8 cellular contexts compared by ENCODE assay signal in genomic region chr1:227786673-227787512, GRCh38. TPM values are rescaled to one million over a fixed set of nuclear protein-coding genes. Genes with fewer than 3 reads are reported as not detected.
DNase-seq lines count a peak whose midpoint lies in the region; ATAC-seq and TF ChIP-seq lines count a peak whose summit lies in the region.

No MANE protein-coding gene starts in this region.

- H3K79me2 ChIP-seq in PC-9 (ENCODE audit: low read depth), result no peaks in the 10 kb centered on the region

- no peaks in the 10 kb centered on the region for H3K36me3 Mint-ChIP-seq in neural crest cell (ENCODE audit: low read depth)

- H3K27me3 ChIP-seq in PC-9 (ENCODE audit: insufficient read depth, low read depth), result no peaks in the 10 kb centered on the region

- CTCF ChIA-PET in PC-9 (lab: Charles Lee), result interaction anchor here (0.7 kb wide), 1 partner anchor 19 kb away, joined by 11 read pairs; no protein-coding TSS in a partner anchor

- H3K4me1 Mint-ChIP-seq in neural crest cell, result no peaks in the 10 kb centered on the region

- H3K9me3 Mint-ChIP-seq in neural crest cell, result no peaks in the 10 kb centered on the region

- no peaks in the 10 kb centered on the region for H3K9me2 ChIP-seq in PC-9 (ENCODE audit: insufficient read depth)

- intact Hi-C loops in PC-9 (cut with micrococcal nuclease; ENCODE audit: unreplicated experiment), result loop anchor here (1.0 kb wide), 1 partner anchor 9 kb away; no protein-coding TSS in a partner anchor

- peak overlapping the region; percentile 86 for H3K4me3 Mint-ChIP-seq in neural crest cell

- peak overlapping the region; percentile 57; the same call in 1 of the 2 replicates for H3K4me3 ChIP-seq in PC-9
- peak overlapping the region; percentile 49 for H3K4me3 ChIP-seq in epithelial cell of esophagus (ENCODE audit: low read length)

- no peak overlapping the region for H3K27ac Mint-ChIP-seq in neural crest cell (ENCODE audit: unreplicated experiment)

- no peaks in the 10 kb centered on the region for H3K36me3 ChIP-seq in PC-9 (ENCODE audit: low read depth)

- POLR2A ChIA-PET in PC-9 (lab: Charles Lee; ENCODE audit: unreplicated experiment), result interaction anchor here (1.0 kb wide), 1 partner anchor 161 kb away, joined by 8 read pairs; the partner anchor contains the start of gene WNT9A

- peaks cover 50% of the 10 kb centered on the region for H3K27me3 Mint-ChIP-seq in neural crest cell (ENCODE audit: low read depth)

- BruUV-seq in PC-9 (replicated peaks; lab: Mats Ljungman, UMichigan), result no TSS peak

- peaks cover 6% of the 10 kb centered on the region; the same call in 1 of the 2 replicates for H3K4me1 ChIP-seq in PC-9 (replicated peaks; ENCODE audit: insufficient read depth)

- H3K27ac ChIP-seq in PC-9, result no peak overlapping the region

- H3K4me2 ChIP-seq in PC-9, result peak overlapping the region; percentile 82

- no peaks in the 10 kb centered on the region for H3K9me3 ChIP-seq in PC-9 (ENCODE audit: insufficient read depth, low read depth)

- peak; percentile 29 for DNase-seq in DMS79 treated with DMSO at 0.1 percent for 48 hours (lab: John Stamatoyannopoulos, UW)
- no peak for DNase-seq in DMS79 (lab: John Stamatoyannopoulos, UW)
- DNase-seq in PC-9, result no peak
- DNase-seq in epithelial cell of esophagus (ENCODE audit: low read depth), result no peak
- DNase-seq in neural crest cell (ENCODE audit: low read depth, low spot score), result no peak
- DNase-seq in NCI-H510A treated with DMSO at 0.1 percent for 48 hours (lab: John Stamatoyannopoulos, UW), result no peak
- DNase-seq in epidermal melanocyte (ENCODE audit: insufficient read length, low spot score), result no peak

- TF ChIP-seq CTCF in PC-9 (conservative IDR thresholded peaks at IDR 0.05), result no peak
- TF ChIP-seq CTCF in epithelial cell of esophagus (IDR thresholded peaks at IDR 0.05; ENCODE audit: insufficient read depth, low read depth, low read length, missing control alignments), result no peak
- TF ChIP-seq CTCF in neural crest cell (conservative IDR thresholded peaks at IDR 0.05), result no peak

- no peak for ATAC-seq in GM19023 (IDR thresholded peaks at IDR 0.05; ENCODE audit: unreplicated experiment)

- H4K20me1 ChIP-seq in PC-9 (ENCODE audit: insufficient read depth), result no peaks in the 10 kb centered on the region; the same call in 1 of the 2 replicates

- no peaks in the 10 kb centered on the region; the same call in 1 of the 2 replicates for H3F3A ChIP-seq in PC-9 (ENCODE audit: insufficient read depth, low read depth)

- no peak overlapping the region for H2AFZ ChIP-seq in PC-9

RNA-seq across cellular contexts. Expression of gene PRSS38, which starts 28.6 kb away (rescaled TPM):
- total RNA-seq in PC-9 (2021), result not detected in 2 replicates
- not detected in 2 replicates for total RNA-seq in neural crest cell

RNA-seq across cellular contexts. Expression of gene SNAP47, which starts 51.7 kb away (rescaled TPM):
- total RNA-seq in PC-9 (2021), result 66.3 and 70.2 TPM in 2 replicates
- 42.9 and 45.3 TPM in 2 replicates for total RNA-seq in neural crest cell

RNA-seq across cellular contexts. Expression of gene JMJD4, which starts 51.8 kb away (rescaled TPM):
- 15.1 and 20.9 TPM in 2 replicates for total RNA-seq in PC-9 (2021)
- 25.2 and 28.3 TPM in 2 replicates for total RNA-seq in neural crest cell
